8 cellular contexts compared by ENCODE assay signal in the genomic region with DNA sequence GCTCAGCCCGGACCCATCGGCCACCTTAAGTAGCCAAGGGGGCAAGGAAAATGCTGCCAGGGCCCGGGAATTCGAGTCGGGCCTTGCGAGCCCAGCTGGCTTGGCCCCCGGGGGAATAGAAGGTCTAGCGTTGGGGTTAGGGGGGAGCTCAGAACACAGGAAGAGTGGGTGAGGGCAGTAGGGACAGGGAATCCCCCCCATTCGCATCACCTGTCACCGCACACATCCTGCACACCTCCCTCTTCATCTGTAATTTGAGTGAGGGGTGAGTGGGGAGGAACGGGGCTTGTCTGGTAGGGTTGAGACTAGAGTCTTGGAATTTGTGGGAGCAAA. TPM values are rescaled to one million over a fixed set of nuclear protein-coding genes. Genes with fewer than 3 reads are reported as not detected.
DNase-seq lines count a peak whose midpoint lies in the region; ATAC-seq and TF ChIP-seq lines count a peak whose summit lies in the region.

No MANE protein-coding gene starts in this region.

- ATAC-seq in GM21825 (IDR thresholded peaks at IDR 0.05; ENCODE audit: unreplicated experiment): no peak

- H3K4me1 Mint-ChIP-seq in CD8-positive, alpha-beta memory T cell: peaks cover 15 to 18% (median 18%) of the 10 kb centered on the region in 3 donors
- H3K4me1 Mint-ChIP-seq in nephron progenitor cell: peaks cover 54% of the 10 kb centered on the region

- DNase-seq in CD8-positive, alpha-beta memory T cell: peak in 2 of 5 donors; percentile 56 to 58
- DNase-seq in coronary artery (ENCODE audit: low spot score) (no peak), nephron progenitor cell (no peak), ureter (ENCODE audit: low spot score) (no peak), DMS153 treated with DMSO at 0.1 percent for 48 hours (lab: John Stamatoyannopoulos, UW; ENCODE audit: unreplicated experiment) (no peak), H4 (ENCODE audit: low spot score) (no peak)

- H3K4me3 Mint-ChIP-seq in CD8-positive, alpha-beta memory T cell: peak overlapping the region; percentile 79 to 91 (median 88)
- H3K4me3 Mint-ChIP-seq in nephron progenitor cell: peak overlapping the region; percentile 99

- TF ChIP-seq CTCF in coronary artery (IDR thresholded peaks at IDR 0.05): no peak
- no peak for TF ChIP-seq CTCF in nephron progenitor cell (IDR thresholded peaks at IDR 0.05)

- peak overlapping the region; percentile 34 to 88 (median 79) for H3K27ac Mint-ChIP-seq in CD8-positive, alpha-beta memory T cell
- no peak overlapping the region for H3K27ac Mint-ChIP-seq in nephron progenitor cell

- peaks cover 16% of the 10 kb centered on the region for H3K27me3 ChIP-seq in CD8-positive, alpha-beta memory T cell (ENCODE audit: insufficient read depth, low read length, poor library complexity, severe bottlenecking)
- peaks cover 63% of the 10 kb centered on the region for H3K27me3 ChIP-seq in HUES6 (ENCODE audit: control insufficient read depth, insufficient read depth, low read length)

- H3K4me1 ChIP-seq in CD8-positive, alpha-beta memory T cell (ENCODE audit: insufficient read depth, low read length): peaks cover 10% of the 10 kb centered on the region
- peaks cover 20% of the 10 kb centered on the region; the same call in 1 of the 2 replicates for H3K4me1 ChIP-seq in HUES6 (ENCODE audit: control insufficient read depth, insufficient read depth, low read length)

- CTCF ChIA-PET in CD8-positive, alpha-beta memory T cell (lab: Charles Lee): interaction anchor here (0.7 to 3.6 kb wide), 24 partner anchors 9 to 447 kb away, joined by 3 to 63 read pairs (median 5); no protein-coding TSS in a partner anchor

- no peaks in the 10 kb centered on the region for H3K9me3 ChIP-seq in CD8-positive, alpha-beta memory T cell (ENCODE audit: low read length)
- H3K9me3 ChIP-seq in HUES6 (ENCODE audit: control insufficient read depth, insufficient read depth, low read depth, low read length): no peaks in the 10 kb centered on the region

- peaks cover 10 to 12% of the 10 kb centered on the region in 2 donors for H3K27me3 Mint-ChIP-seq in CD8-positive, alpha-beta memory T cell
- H3K27me3 Mint-ChIP-seq in nephron progenitor cell (ENCODE audit: low read depth, poor library complexity): peaks cover 20% of the 10 kb centered on the region

- no peaks in the 10 kb centered on the region for H3K9me3 Mint-ChIP-seq in CD8-positive, alpha-beta memory T cell
- no peaks in the 10 kb centered on the region for H3K9me3 Mint-ChIP-seq in nephron progenitor cell

- peak overlapping the region; percentile 60 for H3K4me3 ChIP-seq in CD8-positive, alpha-beta memory T cell (ENCODE audit: low read length)
- H3K4me3 ChIP-seq in HUES6 (ENCODE audit: low read depth, low read length) (peak overlapping the region; percentile 76), coronary artery (peak overlapping the region; percentile 80)

- peak overlapping the region; percentile 29 for H3K27ac ChIP-seq in CD8-positive, alpha-beta memory T cell (ENCODE audit: low read depth, low read length)
- no peak overlapping the region for H3K27ac ChIP-seq in HUES6 (ENCODE audit: low read depth, low read length)
- H3K27ac ChIP-seq in coronary artery: peak overlapping the region; percentile 69 to 98

- peak overlapping the region; percentile 21 for H3K9ac ChIP-seq in HUES6 (ENCODE audit: low read length)

- H3K36me3 ChIP-seq in CD8-positive, alpha-beta memory T cell (ENCODE audit: insufficient read depth, low read length): no peaks in the 10 kb centered on the region
- no peaks in the 10 kb centered on the region for H3K36me3 ChIP-seq in HUES6 (ENCODE audit: control insufficient read depth, insufficient read depth, low read length)

- peaks cover 0 to 5% (median 0%) of the 10 kb centered on the region in 3 donors for H3K36me3 Mint-ChIP-seq in CD8-positive, alpha-beta memory T cell
- no peaks in the 10 kb centered on the region for H3K36me3 Mint-ChIP-seq in nephron progenitor cell (ENCODE audit: low read depth)

- POLR2A ChIA-PET in CD8-positive, alpha-beta memory T cell (lab: Charles Lee): interaction anchor here (0.6 to 2.0 kb wide), 6 partner anchors 113 to 433 kb away, joined by 3 to 19 read pairs (median 3); no protein-coding TSS in a partner anchor

RNA-seq across cellular contexts. Expression of a gene that starts 0.4 kb away (rescaled TPM):
- 1 to 10 TPM in 1 of 2 experiments, under 1 TPM in 1; 0.75 to 1.1 TPM for total RNA-seq in CD8-positive, alpha-beta memory T cell
- polyA plus RNA-seq in CD8-positive, alpha-beta memory T cell: 1.0 TPM
- 51.7 TPM for total RNA-seq in ureter
- 0.80 and 0.89 TPM in 2 replicates for total RNA-seq in H4 (2014; rRNA removed; shearing (Covaris generic))

Comparison
In these comparisons a context has a peak if more than half of its experiments do, and no peak if none do; other contexts are left out.
1. RNA of a gene that starts 0.4 kb away (total RNA-seq): 51.7 TPM in ureter (single experiment); 0.75 to 1.1 TPM in CD8-positive, alpha-beta memory T cell and 0.80 to 0.89 TPM in H4; every median in the first group is over 10 times any median in the second.
2. Peak in every context shown above with its lines, with median percentiles within 50 percentile points of each other: H3K4me3 ChIP-seq.